In genomic region chr5:118990582-118990981, GRCh38 we compare ENCODE assay signal across 17 cellular contexts.
"Had no signal": no experiment of that assay in that cellular context is flagged by ENCODE, and none has a peak within 500 bp of the region (broad histone marks: within the 10 kb centered on the region; RNA-seq: fewer than 3 reads in every experiment).

No MANE protein-coding gene starts in this region.

- H3K9ac ChIP-seq: neural progenitor cell, parathyroid adenoma had no signal

- H3K27me3 Mint-ChIP-seq: activated CD8-positive, alpha-beta T cell treated with anti-CD3 and anti-CD28 coated beads for 36 hours; stimulated activated naive B cell treated with anti-CD40 and anti-IgM and Interleukin-4, amounts not matched to agents 10 μg/mL and 1 μg/mL and 100 μg/mL, for 72 hours had no signal

- H3K9me3 ChIP-seq: colonic mucosa, esophagus squamous epithelium, tibial nerve had no signal

- H3K4me3 Mint-ChIP-seq: activated CD8-positive, alpha-beta T cell treated with anti-CD3 and anti-CD28 coated beads for 36 hours; activated naive CD4-positive, alpha-beta T cell treated with anti-CD3 and anti-CD28 coated beads, Interleukin-2, amount 50 U/mL, for 24 hours; activated T-cell treated with anti-CD3 and anti-CD28 coated beads, Interleukin-2, amount 50 U/mL, for 4 hours; neural progenitor cell; stimulated activated naive B cell treated with anti-CD40 and anti-IgM and Interleukin-4, amounts not matched to agents 10 μg/mL and 1 μg/mL and 100 μg/mL, for 72 hours had no signal

- H3K27me3 ChIP-seq: colonic mucosa, esophagus squamous epithelium, neural progenitor cell, tibial nerve had no signal

- H3K4me2 ChIP-seq: neural progenitor cell had no signal

- H3K27ac Mint-ChIP-seq: activated CD8-positive, alpha-beta T cell treated with anti-CD3 and anti-CD28 coated beads for 36 hours; activated naive CD4-positive, alpha-beta T cell treated with anti-CD3 and anti-CD28 coated beads, Interleukin-2, amount 50 U/mL, for 24 hours; neural progenitor cell; stimulated activated naive B cell treated with anti-CD40 and anti-IgM and Interleukin-4, amounts not matched to agents 10 μg/mL and 1 μg/mL and 100 μg/mL, for 72 hours had no signal

- H3K36me3 Mint-ChIP-seq: neural progenitor cell had no signal

- H3K27ac ChIP-seq: colonic mucosa, esophagus squamous epithelium, neural progenitor cell, parathyroid adenoma, tibial nerve, WERI-Rb-1 had no signal

- DNase-seq: activated CD4-positive, alpha-beta T cell treated with anti-CD3 and anti-CD28 coated beads for 48 hours; activated CD8-positive, alpha-beta T cell treated with anti-CD3 and anti-CD28 coated beads for 36 hours; activated effector memory CD4-positive, alpha-beta T cell treated with anti-CD3 and anti-CD28 coated beads, Interleukin-2, amount 50 U/mL, for 16 hours; activated T-cell treated with anti-CD3 and anti-CD28 coated beads, Interleukin-2, amount 50 U/mL, for 4 hours; central memory CD4-positive, alpha-beta T cell; colonic mucosa; esophagus squamous epithelium; midbrain; stimulated activated CD4-positive, alpha-beta T cell treated with anti-CD3 and anti-CD28 coated beads, Interleukin-4, amount 100 ng/mL, for 1 hour; stimulated activated naive B cell treated with anti-CD40 and anti-IgM and Interleukin-4, amounts not matched to agents 10 μg/mL and 1 μg/mL and 100 μg/mL, for 72 hours; T-helper 1 cell; T1000; WERI-Rb-1 had no signal

- H2AFZ ChIP-seq: neural progenitor cell had no signal

- H3K36me3 ChIP-seq: colonic mucosa, esophagus squamous epithelium, neural progenitor cell, tibial nerve had no signal

- H3K4me1 ChIP-seq: colonic mucosa, parathyroid adenoma had no signal

- H3K4me3 ChIP-seq: colonic mucosa, esophagus squamous epithelium, neural progenitor cell, tibial nerve had no signal
